Comparison of ENCODE assay signal across 35 cellular contexts in genomic region chr14:23415821-23416480, GRCh38. TPM values are rescaled to one million over a fixed set of nuclear protein-coding genes. Genes with fewer than 3 reads are reported as not detected.
"Had no signal": no experiment of that assay in that cellular context is flagged by ENCODE, and none has a peak within 500 bp of the region (broad histone marks: within the 10 kb centered on the region; RNA-seq: fewer than 3 reads in every experiment).

No MANE protein-coding gene starts in this region.

- H3K4me3 ChIP-seq: gastroesophageal sphincter, lung, psoas muscle, smooth muscle cell, thyroid gland, vagina had no signal

- H3K4me1 ChIP-seq: gastroesophageal sphincter, psoas muscle, thyroid gland, vagina had no signal

- H3K4me2 ChIP-seq: smooth muscle cell had no signal

- DNase-seq: effector CD8-positive, alpha-beta T cell; endodermal cell; foreskin fibroblast; heart right ventricle; hippocampal formation; left colon; natural killer cell; psoas muscle; stimulated activated CD4-positive, alpha-beta T cell treated with anti-CD3 and anti-CD28 coated beads, Interleukin-12 subunit alpha, Interleukin-12 subunit beta, amount 100 ng/mL, for 4 hours; stimulated activated CD4-positive, alpha-beta T cell treated with anti-CD3 and anti-CD28 coated beads, Interleukin-1b, Interleukin-23, amount 100 ng/mL, for 48 hours; stimulated activated CD4-positive, alpha-beta T cell treated with anti-CD3 and anti-CD28 coated beads, Interleukin-4, amount 100 ng/mL, for 1 hour; stimulated activated CD8-positive, alpha-beta memory T cell treated with anti-CD3 and anti-CD28 coated beads, Interleukin-4, amount 100 ng/mL, for 48 hours; stimulated activated naive CD4-positive, alpha-beta T cell; stimulated activated naive CD8-positive, alpha-beta T cell treated with anti-CD3 and anti-CD28 coated beads, Interleukin-15, amount 100 ng/mL, for 72 hours; thyroid gland; trophoblast cell had no signal

- ATAC-seq: esophagus mucosa; gastroesophageal sphincter; left colon; natural killer cell; psoas muscle; sciatic nerve; stimulated activated naive CD8-positive, alpha-beta T cell treated with anti-CD3 and anti-CD28 coated beads, Interleukin-15, amount 100 ng/mL, for 72 hours had no signal

- H3K36me3 ChIP-seq: gastroesophageal sphincter, thyroid gland, vagina had no signal

- H3K27ac ChIP-seq: epithelial cell of prostate, gastroesophageal sphincter, psoas muscle, thyroid gland, vagina had no signal

- FAIRE-seq: colon, islet of Langerhans had no signal

- H3K9me3 ChIP-seq: gastroesophageal sphincter, heart right ventricle, psoas muscle, thyroid gland, vagina had no signal

- H3K27me3 ChIP-seq: heart right ventricle, thyroid gland, vagina had no signal

RNA-seq across cellular contexts. Expression of gene MYH6, which starts 7.9 kb away (rescaled TPM):
- total RNA-seq: endodermal cell, esophagus mucosa, gastroesophageal sphincter, kidney epithelial cell, left colon, mononuclear cell, natural killer cell, neural crest cell, osteocyte, renal cortical epithelial cell, sciatic nerve, smooth muscle cell, subcutaneous adipose tissue, temporal lobe, thyroid gland, ureter, vagina had no signal

RNA-seq across cellular contexts. Expression of gene MYH7, which starts 19.5 kb away (rescaled TPM):
- total RNA-seq: gastroesophageal sphincter, kidney epithelial cell, left colon, mononuclear cell, natural killer cell, osteocyte, renal cortical epithelial cell, smooth muscle cell, subcutaneous adipose tissue, vagina had no signal
- polyA plus RNA-seq: smooth muscle cell had no signal

RNA-seq across cellular contexts. Expression of gene CMTM5, which starts 39.1 kb away (rescaled TPM):
- total RNA-seq: esophagus mucosa, kidney epithelial cell, osteocyte, psoas muscle, renal cortical epithelial cell, smooth muscle cell, subcutaneous adipose tissue, vagina had no signal

RNA-seq across cellular contexts. Expression of gene IL25, which starts 43.3 kb away (rescaled TPM):
- total RNA-seq: cerebellum, endodermal cell, esophagus mucosa, gastroesophageal sphincter, kidney epithelial cell, left colon, liver, lung, mononuclear cell, natural killer cell, neural crest cell, osteocyte, psoas muscle, renal cortical epithelial cell, sciatic nerve, smooth muscle cell, subcutaneous adipose tissue, temporal lobe, thyroid gland, ureter, vagina had no signal
- polyA plus RNA-seq: heart right ventricle, liver, lung, smooth muscle cell had no signal

RNA-seq across cellular contexts. Expression of gene EFS, which starts 51.0 kb away (rescaled TPM):
- total RNA-seq: mononuclear cell, natural killer cell had no signal
